Comparison of ENCODE assay signal across 8 cellular contexts in the genomic region with DNA sequence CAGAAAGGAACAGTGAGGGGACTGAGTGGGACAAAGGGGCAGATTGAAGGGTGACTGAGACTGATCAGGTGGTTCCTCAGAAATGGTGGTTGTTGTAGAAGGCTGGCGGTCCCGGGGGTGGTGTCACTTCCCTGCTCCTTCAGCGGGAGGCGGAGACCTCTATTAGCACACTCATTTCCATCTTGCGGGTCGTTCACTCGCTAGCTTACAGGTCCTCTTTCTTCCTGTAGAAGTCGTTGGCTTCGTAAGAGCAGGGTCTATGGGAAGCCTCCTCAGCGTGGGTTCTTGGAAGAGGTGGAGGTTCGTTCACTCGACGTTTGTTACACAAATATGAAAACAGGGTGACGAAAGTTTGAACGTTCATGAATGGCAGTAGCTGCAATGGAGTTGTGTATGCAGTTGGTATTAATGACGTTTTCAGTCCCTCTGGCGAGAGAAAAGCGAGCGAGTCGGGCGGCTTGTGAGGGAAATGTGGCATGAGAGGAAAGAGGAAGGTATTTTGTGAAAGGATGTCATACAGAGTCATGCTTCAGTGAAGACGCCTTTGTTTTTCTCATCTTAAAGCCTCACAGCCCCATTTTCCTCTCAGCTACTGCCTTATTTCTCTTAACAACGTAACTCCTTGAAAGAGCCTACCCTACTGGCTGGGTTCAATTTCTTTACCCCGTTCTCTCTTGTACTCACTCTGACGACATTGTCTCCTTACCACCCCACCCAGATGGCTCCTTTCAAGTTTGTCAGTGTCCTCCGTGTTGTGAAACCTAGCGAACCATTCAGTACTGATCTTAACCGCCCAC. TPM values are rescaled to one million over a fixed set of nuclear protein-coding genes. Genes with fewer than 3 reads are reported as not detected.
A peak's percentile ranks its signal among the peaks of the same experiment; 100 is the strongest.
DNase-seq lines count a peak whose midpoint lies in the region; ATAC-seq and TF ChIP-seq lines count a peak whose summit lies in the region.

No MANE protein-coding gene starts in this region.

- DNase-seq in activated CD8-positive, alpha-beta memory T cell treated with anti-CD3 and anti-CD28 coated beads, Interleukin-2, amount 10 ng/mL, durations not matched to agents 7 days and 5 days, result peak; percentile 82
- no peak for DNase-seq in activated CD8-positive, alpha-beta memory T cell treated with anti-CD3 and anti-CD28 coated beads, Interleukin-2, amount 50 U/mL, for 48 hours
- peak; percentile 88 for DNase-seq in NCI-H2227 (lab: John Stamatoyannopoulos, UW; ENCODE audit: unreplicated experiment)
- peak; percentile 64 for DNase-seq in activated CD4-positive, alpha-beta T cell treated with anti-CD3 and anti-CD28 coated beads for 48 hours
- peak; percentile 15 to 40 (median 31) for DNase-seq in effector memory CD4-positive, alpha-beta T cell
- DNase-seq in mesothelial cell of epicardium (ENCODE audit: low spot score in 2 of 2, unreplicated experiment in 2 of 2), result no peak
- DNase-seq in stimulated activated naive CD8-positive, alpha-beta T cell treated with anti-CD3 and anti-CD28 coated beads, Interleukin-15, Interleukin-2, amounts not matched to agents 100 U/mL and 50 U/mL, for 24 hours, result peak; percentile 59

- no peaks in the 10 kb centered on the region for H3K36me3 Mint-ChIP-seq in activated CD8-positive, alpha-beta memory T cell treated with anti-CD3 and anti-CD28 coated beads, Interleukin-2, amount 10 ng/mL, durations not matched to agents 7 days and 5 days
- H3K36me3 Mint-ChIP-seq in mesothelial cell of epicardium, result peaks cover 6% of the 10 kb centered on the region

- ATAC-seq in activated CD8-positive, alpha-beta memory T cell treated with anti-CD3 and anti-CD28 coated beads, Interleukin-2, amount 10 ng/mL, durations not matched to agents 7 days and 5 days, result peak; percentile 73
- peak; percentile 40 for ATAC-seq in HG02870 (IDR thresholded peaks at IDR 0.05; ENCODE audit: unreplicated experiment)
- ATAC-seq in stimulated activated naive CD8-positive, alpha-beta T cell treated with anti-CD3 and anti-CD28 coated beads, Interleukin-15, Interleukin-2, amounts not matched to agents 100 U/mL and 50 U/mL, for 24 hours, result peak; percentile 57

- peaks cover 15% of the 10 kb centered on the region for H3K4me1 Mint-ChIP-seq in activated CD8-positive, alpha-beta memory T cell treated with anti-CD3 and anti-CD28 coated beads, Interleukin-2, amount 10 ng/mL, durations not matched to agents 7 days and 5 days
- peaks cover 9% of the 10 kb centered on the region for H3K4me1 Mint-ChIP-seq in mesothelial cell of epicardium

- no peaks in the 10 kb centered on the region for H3K36me3 ChIP-seq in effector memory CD4-positive, alpha-beta T cell (ENCODE audit: control insufficient read depth, insufficient read depth, low read length)

- peak overlapping the region; percentile 98 for H3K4me3 Mint-ChIP-seq in activated CD8-positive, alpha-beta memory T cell treated with anti-CD3 and anti-CD28 coated beads, Interleukin-2, amount 10 ng/mL, durations not matched to agents 7 days and 5 days
- H3K4me3 Mint-ChIP-seq in mesothelial cell of epicardium, result peak overlapping the region; percentile 92

- H3K27me3 ChIP-seq in effector memory CD4-positive, alpha-beta T cell (replicated peaks; ENCODE audit: control insufficient read depth, insufficient read depth, low read length, poor library complexity, severe bottlenecking), result no peaks in the 10 kb centered on the region

- peak overlapping the region; percentile 88 for H3K4me3 ChIP-seq in effector memory CD4-positive, alpha-beta T cell (ENCODE audit: insufficient read depth, low read depth, low read length, poor library complexity, severe bottlenecking)

- H3K4me1 ChIP-seq in effector memory CD4-positive, alpha-beta T cell (ENCODE audit: control insufficient read depth, insufficient read depth, low read length, poor library complexity, severe bottlenecking), result peaks cover 5% of the 10 kb centered on the region

- peak overlapping the region; percentile 94 for H3K27ac Mint-ChIP-seq in activated CD8-positive, alpha-beta memory T cell treated with anti-CD3 and anti-CD28 coated beads, Interleukin-2, amount 10 ng/mL, durations not matched to agents 7 days and 5 days
- peak overlapping the region; percentile 91 for H3K27ac Mint-ChIP-seq in mesothelial cell of epicardium

- no peaks in the 10 kb centered on the region for H3K9me3 ChIP-seq in effector memory CD4-positive, alpha-beta T cell (ENCODE audit: control insufficient read depth, low read length)

- H3K9me3 Mint-ChIP-seq in activated CD8-positive, alpha-beta memory T cell treated with anti-CD3 and anti-CD28 coated beads, Interleukin-2, amount 10 ng/mL, durations not matched to agents 7 days and 5 days (ENCODE audit: low read depth), result peaks cover 5% of the 10 kb centered on the region
- peaks cover 6% of the 10 kb centered on the region for H3K9me3 Mint-ChIP-seq in mesothelial cell of epicardium

- peaks cover 21% of the 10 kb centered on the region for H3K27me3 Mint-ChIP-seq in activated CD8-positive, alpha-beta memory T cell treated with anti-CD3 and anti-CD28 coated beads, Interleukin-2, amount 10 ng/mL, durations not matched to agents 7 days and 5 days
- peaks cover 2% of the 10 kb centered on the region for H3K27me3 Mint-ChIP-seq in mesothelial cell of epicardium (ENCODE audit: low read depth)

- CTCF ChIA-PET in activated CD8-positive, alpha-beta memory T cell treated with anti-CD3 and anti-CD28 coated beads, Interleukin-2, amount 10 ng/mL, durations not matched to agents 7 days and 5 days (lab: Charles Lee), result interaction anchor here (0.8 to 3.7 kb wide), 7 partner anchors 9 to 1630 kb away, joined by 3 to 14 read pairs (median 3); no protein-coding TSS in a partner anchor

- H3K27ac ChIP-seq in effector memory CD4-positive, alpha-beta T cell (ENCODE audit: insufficient read depth, low read length, poor library complexity, severe bottlenecking), result peak overlapping the region; percentile 69

- TF ChIP-seq CTCF in mesothelial cell of epicardium (IDR thresholded peaks at IDR 0.05; ENCODE audit: unreplicated experiment), result no peak

RNA-seq across cellular contexts. Expression of gene EFCAB13, which starts 0.7 kb away (rescaled TPM):
- total RNA-seq in activated CD8-positive, alpha-beta memory T cell treated with anti-CD3 and anti-CD28 coated beads, Interleukin-2, amount 10 ng/mL, durations not matched to agents 7 days and 5 days, result 1 to 10 TPM; 5.9 to 9.1 TPM
- total RNA-seq in mesothelial cell of epicardium, result 4.3 to 5.7 TPM (median 4.8 TPM) in 3 replicates

Comparison
In these comparisons a context has a peak if more than half of its experiments do, and no peak if none do; other contexts are left out.
1. DNase-seq: peak in activated CD8-positive, alpha-beta memory T cell treated with anti-CD3 and anti-CD28 coated beads, Interleukin-2, amount 10 ng/mL, durations not matched to agents 7 days and 5 days (single experiment), NCI-H2227 (single experiment), activated CD4-positive, alpha-beta T cell treated with anti-CD3 and anti-CD28 coated beads for 48 hours (single experiment), effector memory CD4-positive, alpha-beta T cell (3 of 3) and stimulated activated naive CD8-positive, alpha-beta T cell treated with anti-CD3 and anti-CD28 coated beads, Interleukin-15, Interleukin-2, amounts not matched to agents 100 U/mL and 50 U/mL, for 24 hours (single experiment); none in activated CD8-positive, alpha-beta memory T cell treated with anti-CD3 and anti-CD28 coated beads, Interleukin-2, amount 50 U/mL, for 48 hours (single experiment) and mesothelial cell of epicardium (0 of 2).
2. Peak in every context shown above with its lines, with median percentiles within 50 percentile points of each other: ATAC-seq.